In genomic region chr14:39114073-39114838, GRCh38 we compare ENCODE assay signal across 8 cellular contexts. TPM values are rescaled to one million over a fixed set of nuclear protein-coding genes. Genes with fewer than 3 reads are reported as not detected.
A peak's percentile ranks its signal among the peaks of the same experiment; 100 is the strongest.
DNase-seq lines count a peak whose midpoint lies in the region; ATAC-seq and TF ChIP-seq lines count a peak whose summit lies in the region.

GEMIN2 (plus strand) TSS chr14:39114323; CDS start chr14:39114339, 16 bp downstream.

- H3K27ac ChIP-seq in KMS-11 (peak within 1 kb of the TSS; percentile 54), Peyer's patch (peak within 1 kb of the TSS; percentile 75 to 84 (median 79)), esophagus muscularis mucosa (replicated peaks in 1 of 4) (peak within 1 kb of the TSS; percentile 75 to 87 (median 82)), muscle layer of duodenum (ENCODE audit: low read length) (peak within 1 kb of the TSS; percentile 90)

- peak within 1 kb of the TSS; percentile 90 for H2AFZ ChIP-seq in KMS-11 (ENCODE audit: low read depth)

- peak; percentile 93 for ATAC-seq in GM21737 (IDR thresholded peaks at IDR 0.05; ENCODE audit: unreplicated experiment)

- H3K4me3 ChIP-seq in KMS-11 (IDR thresholded peaks at IDR 0.05; ENCODE audit: insufficient read depth, low read depth, low read length) (no peak within 1 kb of the TSS), Peyer's patch (peak within 1 kb of the TSS; percentile 68 to 75 (median 72)), esophagus muscularis mucosa (peak within 1 kb of the TSS; percentile 70 to 81 (median 78)), muscle layer of duodenum (ENCODE audit: low read depth in 1 of 2, low read length in 2 of 2) (peak within 1 kb of the TSS; percentile 86 to 98)

- no peaks in the 10 kb centered on the region for H3K79me2 ChIP-seq in KMS-11 (ENCODE audit: insufficient read depth, low read depth)

- WGBS in esophagus muscularis mucosa, result 3% methylated on average over 23 of the region's 40 CpGs

- H3K9me3 ChIP-seq in Peyer's patch (no peaks in the 10 kb centered on the region), esophagus muscularis mucosa (no peaks in the 10 kb centered on the region), muscle layer of duodenum (ENCODE audit: control insufficient read depth in 1 of 2, low read length in 2 of 2) (no peaks in the 10 kb centered on the region)

- intact Hi-C loops in esophagus muscularis mucosa (cut with DNase I), result no loop called here

- peak within 1 kb of the TSS; percentile 41; the same call in 1 of the 2 replicates for H3K9ac ChIP-seq in KMS-11

- H3K27me3 ChIP-seq in KMS-11 (ENCODE audit: insufficient read depth, low read depth) (no peaks in the 10 kb centered on the region), Peyer's patch (no peaks in the 10 kb centered on the region), esophagus muscularis mucosa (no peaks in the 10 kb centered on the region), muscle layer of duodenum (ENCODE audit: low read depth, low read length) (no peaks in the 10 kb centered on the region)

- peaks cover 11% of the 10 kb centered on the region for H3K4me1 ChIP-seq in KMS-11 (ENCODE audit: low read depth, poor library complexity, severe bottlenecking)
- H3K4me1 ChIP-seq in Peyer's patch, result peaks cover 0 to 14% (median 0%) of the 10 kb centered on the region in 4 donors
- peaks cover 12 to 25% (median 16%) of the 10 kb centered on the region in 4 donors for H3K4me1 ChIP-seq in esophagus muscularis mucosa
- H3K4me1 ChIP-seq in muscle layer of duodenum (ENCODE audit: control insufficient read depth in 1 of 2, insufficient read depth in 2 of 2, low read length in 2 of 2), result peaks cover 4 to 12% of the 10 kb centered on the region in 2 donors

- H3K36me3 ChIP-seq in KMS-11 (ENCODE audit: insufficient read depth), result no peaks in the 10 kb centered on the region
- peaks cover 0 to 13% (median 0%) of the 10 kb centered on the region in 3 donors for H3K36me3 ChIP-seq in Peyer's patch
- H3K36me3 ChIP-seq in esophagus muscularis mucosa, result peaks cover 0 to 26% (median 11%) of the 10 kb centered on the region in 4 donors
- peaks cover 6 to 13% of the 10 kb centered on the region in 2 donors for H3K36me3 ChIP-seq in muscle layer of duodenum (ENCODE audit: control insufficient read depth in 1 of 2, insufficient read depth in 2 of 2, low read length in 2 of 2)

- TF ChIP-seq POLR2A in Peyer's patch (IDR thresholded peaks at IDR 0.05) (peak in 1 of 2 donors; percentile 43), esophagus muscularis mucosa (IDR thresholded peaks at IDR 0.05; ENCODE audit: low read depth) (no peak)

- DNase-seq in DMS53 treated with DMSO at 0.1 percent for 48 hours (lab: John Stamatoyannopoulos, UW; ENCODE audit: unreplicated experiment) (peak; percentile 87), Peyer's patch (peak; percentile 90 to 97 (median 91)), esophagus muscularis mucosa (ENCODE audit: extremely low spot score) (peak; percentile 97)
- peak; percentile 95 to 96 for DNase-seq in activated T-cell treated with anti-CD3 and anti-CD28 coated beads, Interleukin-2, amount 50 U/mL, for 48 hours
- DNase-seq in stimulated activated CD8-positive, alpha-beta memory T cell treated with anti-CD3 and anti-CD28 coated beads, Interleukin-7, amount 100 ng/mL, for 4 hours (ENCODE audit: low read depth in 2 of 2), result peak; percentile 87 to 91

- H4K20me1 ChIP-seq in KMS-11 (ENCODE audit: insufficient read depth), result no peaks in the 10 kb centered on the region

- H3K4me2 ChIP-seq in KMS-11, result peak within 1 kb of the TSS; percentile 56

- no peak for TF ChIP-seq CTCF in KMS-11 (conservative IDR thresholded peaks at IDR 0.05; ENCODE audit: low read depth, low read length)
- TF ChIP-seq CTCF in Peyer's patch (IDR thresholded peaks at IDR 0.05), result no peak
- peak in 1 of 3 experiments; percentile 19 for TF ChIP-seq CTCF in esophagus muscularis mucosa (IDR thresholded peaks at IDR 0.05)

- peak; percentile 7 for TF ChIP-seq EP300 in esophagus muscularis mucosa (IDR thresholded peaks at IDR 0.05)

RNA-seq across cellular contexts. Expression of gene GEMIN2, which starts in this region (rescaled TPM):
- 10 to 100 TPM; 10.1 to 17.3 (median 13.2) TPM for total RNA-seq in Peyer's patch
- 10 to 100 TPM; 13.7 to 20.1 (median 17.7) TPM for total RNA-seq in esophagus muscularis mucosa
